ENCODE assay signal across 1 cellular context in the genomic region with DNA sequence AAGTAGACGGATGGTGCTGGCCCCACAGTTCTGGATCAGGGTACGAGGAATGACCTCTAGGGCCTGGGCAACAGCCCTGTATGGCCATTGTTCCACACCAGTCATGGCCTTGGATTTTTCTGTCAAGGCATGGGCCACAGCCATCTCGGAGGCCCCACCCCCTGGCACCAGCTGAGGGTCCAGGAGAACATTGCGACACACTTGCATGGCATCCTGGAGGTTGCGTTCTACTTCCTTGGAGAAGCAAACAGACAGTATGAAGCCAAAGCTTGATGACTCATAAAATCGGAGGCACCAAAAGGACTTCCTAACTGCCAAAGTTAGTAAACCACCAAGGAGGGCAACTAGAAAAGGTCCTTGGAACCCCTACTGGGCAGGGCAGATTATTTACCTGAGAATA.
A peak's percentile ranks its signal among the peaks of the same experiment; 100 is the strongest.
TF ChIP-seq lines count a peak whose summit lies in the region.

No MANE protein-coding gene starts in this region.

TF ChIP-seq in IMR-90, 13 proteins besides CTCF, POLR2A, EP300 and RAD21:
- TF ChIP-seq RFX5 (IDR thresholded peaks at IDR 0.05; ENCODE audit: low read depth, low read length): no peak
- no peak for TF ChIP-seq FOS (IDR thresholded peaks at IDR 0.05; ENCODE audit: low read depth, low read length)
- no peak for TF ChIP-seq MAFK (IDR thresholded peaks at IDR 0.05; ENCODE audit: low read depth, low read length)
- no peak for TF ChIP-seq BHLHE40 (IDR thresholded peaks at IDR 0.05; ENCODE audit: low read depth, low read length)
- TF ChIP-seq RCOR1 (IDR thresholded peaks at IDR 0.05; ENCODE audit: insufficient replicate concordance, low read length): no peak
- TF ChIP-seq CEBPB (IDR thresholded peaks at IDR 0.05; ENCODE audit: low read depth, low read length): peak; percentile 96
